9 cellular contexts compared by ENCODE assay signal in the genomic region with DNA sequence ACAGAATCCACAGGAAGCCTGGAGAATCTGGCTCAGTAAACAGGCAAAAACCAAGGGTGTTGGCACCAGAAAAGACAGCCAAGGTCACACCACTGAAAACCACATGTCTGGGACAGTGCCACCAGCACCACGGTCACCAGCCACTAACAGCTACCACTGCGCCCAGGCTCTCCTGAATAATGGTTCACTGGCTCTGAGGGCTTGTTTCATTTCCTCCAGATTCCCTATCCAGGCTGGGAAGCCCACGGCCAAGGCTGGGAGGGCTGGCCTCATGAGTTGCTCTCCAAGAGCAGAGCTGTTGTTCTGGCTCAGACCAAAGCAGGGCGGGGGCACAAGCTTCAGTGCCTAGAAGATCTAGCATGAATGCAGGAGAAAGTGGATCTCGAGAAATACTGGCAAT. TPM values are rescaled to one million over a fixed set of nuclear protein-coding genes. Genes with fewer than 3 reads are reported as not detected.
DNase-seq lines count a peak whose midpoint lies in the region; ATAC-seq and TF ChIP-seq lines count a peak whose summit lies in the region.
"Had no signal": no experiment of that assay in that cellular context is flagged by ENCODE, and none has a peak within 500 bp of the region (broad histone marks: within the 10 kb centered on the region; RNA-seq: fewer than 3 reads in every experiment).

No MANE protein-coding gene starts in this region.

- no peaks in the 10 kb centered on the region for H3K27me3 ChIP-seq in Panc1 (ENCODE audit: control insufficient read depth, insufficient read depth, low read length)
- no peaks in the 10 kb centered on the region for H3K27me3 ChIP-seq in rectal smooth muscle tissue (ENCODE audit: control insufficient read depth, insufficient read depth, low read length)

- ATAC-seq in Panc1, result peak; percentile 43; the same call in 1 of the 2 replicates
- ATAC-seq in HG03135 (IDR thresholded peaks at IDR 0.05; ENCODE audit: unreplicated experiment), result no peak
- no peak for ATAC-seq in stimulated activated memory B cell treated with anti-CD40 and anti-IgM and Interleukin-4, amounts not matched to agents 10 μg/mL and 1 μg/mL and 100 μg/mL, for 72 hours
- no peak for ATAC-seq in GM18520 (IDR thresholded peaks at IDR 0.05; ENCODE audit: unreplicated experiment)

- no TSS peak for BruUV-seq in Panc1 (replicated peaks; lab: Mats Ljungman, UMichigan)

- H3K36me3 Mint-ChIP-seq in stimulated activated memory B cell treated with anti-CD40 and anti-IgM and Interleukin-4, amounts not matched to agents 10 μg/mL and 1 μg/mL and 100 μg/mL, for 72 hours, result no peaks in the 10 kb centered on the region

- no peak overlapping the region for H3K27ac Mint-ChIP-seq in stimulated activated memory B cell treated with anti-CD40 and anti-IgM and Interleukin-4, amounts not matched to agents 10 μg/mL and 1 μg/mL and 100 μg/mL, for 72 hours

- H3K27me3 Mint-ChIP-seq in stimulated activated memory B cell treated with anti-CD40 and anti-IgM and Interleukin-4, amounts not matched to agents 10 μg/mL and 1 μg/mL and 100 μg/mL, for 72 hours, result peaks cover 9% of the 10 kb centered on the region

- no peak for TF ChIP-seq CTCF in Panc1 (IDR thresholded peaks at IDR 0.05)

- in situ Hi-C loops in Panc1 (cut with HindIII; ENCODE audit: low pct_unique_long_range_greater_than_20kb, low sequenced_read_pairs), result no loop called here

- no peaks in the 10 kb centered on the region for H3K9me3 ChIP-seq in Panc1 (ENCODE audit: control insufficient read depth, insufficient read depth, low read depth, low read length)

- H3K4me1 ChIP-seq in Panc1 (ENCODE audit: control insufficient read depth, insufficient read depth, low read length), result peaks cover 32% of the 10 kb centered on the region
- peaks cover 29% of the 10 kb centered on the region for H3K4me1 ChIP-seq in rectal smooth muscle tissue (ENCODE audit: control insufficient read depth, insufficient read depth, low read length)

- H3K4me3 ChIP-seq in Panc1 (ENCODE audit: low read depth in 2 of 2, low read length in 2 of 2) (no peak overlapping the region), rectal smooth muscle tissue (ENCODE audit: low read length) (no peak overlapping the region)
- H3K4me3 ChIP-seq: lung had no signal

- intact Hi-C loops in Panc1 (cut with micrococcal nuclease; ENCODE audit: unreplicated experiment), result loop anchor here (5.0 kb wide), 1 partner anchor 197 kb away; no protein-coding TSS in a partner anchor

- no peak overlapping the region for H3K9ac ChIP-seq in rectal smooth muscle tissue (ENCODE audit: low read length)

- H3K36me3 ChIP-seq in Panc1 (ENCODE audit: control insufficient read depth, insufficient read depth, low read length) (no peaks in the 10 kb centered on the region), rectal smooth muscle tissue (ENCODE audit: control insufficient read depth, insufficient read depth, low read length) (no peaks in the 10 kb centered on the region)

- H3K27ac ChIP-seq in Panc1 (ENCODE audit: low read length), result peak overlapping the region; percentile 44; the same call in 1 of the 2 replicates
- H3K27ac ChIP-seq in rectal smooth muscle tissue (ENCODE audit: low read depth, low read length), result peak overlapping the region; percentile 28

- CTCF ChIA-PET in Panc1 (lab: Charles Lee), result no interaction called here

- peak; percentile 48 for DNase-seq in GM03348 (ENCODE audit: low spot score)
- no peak for DNase-seq in Panc1 (ENCODE audit: low read depth, low spot score)
- DNase-seq in glomerular visceral epithelial cell (ENCODE audit: extremely low spot score), result peak; percentile 29
- DNase-seq in NCI-H1436 (lab: John Stamatoyannopoulos, UW), result no peak

- H3K9me3 Mint-ChIP-seq in stimulated activated memory B cell treated with anti-CD40 and anti-IgM and Interleukin-4, amounts not matched to agents 10 μg/mL and 1 μg/mL and 100 μg/mL, for 72 hours, result no peaks in the 10 kb centered on the region

- H3K4me3 Mint-ChIP-seq in stimulated activated memory B cell treated with anti-CD40 and anti-IgM and Interleukin-4, amounts not matched to agents 10 μg/mL and 1 μg/mL and 100 μg/mL, for 72 hours, result no peak overlapping the region

- H3K4me1 Mint-ChIP-seq in stimulated activated memory B cell treated with anti-CD40 and anti-IgM and Interleukin-4, amounts not matched to agents 10 μg/mL and 1 μg/mL and 100 μg/mL, for 72 hours, result no peaks in the 10 kb centered on the region

- POLR2A ChIA-PET in Panc1 (lab: Charles Lee), result no interaction called here

RNA-seq across cellular contexts. Expression of a gene that starts 54.5 kb away (rescaled TPM):
- 5.2 TPM for total RNA-seq in Panc1 (2021; ENCODE audit: unreplicated experiment)
- 3.5 TPM for polyA plus RNA-seq in Panc1 (2012; ENCODE audit: insufficient read length)

Comparison
In these comparisons a context has a peak if more than half of its experiments do, and no peak if none do; other contexts are left out.
1. DNase-seq: peak in GM03348 (single experiment) and glomerular visceral epithelial cell (single experiment); none in Panc1 (single experiment) and NCI-H1436 (single experiment).